18 cellular contexts compared by ENCODE assay signal in the genomic region with DNA sequence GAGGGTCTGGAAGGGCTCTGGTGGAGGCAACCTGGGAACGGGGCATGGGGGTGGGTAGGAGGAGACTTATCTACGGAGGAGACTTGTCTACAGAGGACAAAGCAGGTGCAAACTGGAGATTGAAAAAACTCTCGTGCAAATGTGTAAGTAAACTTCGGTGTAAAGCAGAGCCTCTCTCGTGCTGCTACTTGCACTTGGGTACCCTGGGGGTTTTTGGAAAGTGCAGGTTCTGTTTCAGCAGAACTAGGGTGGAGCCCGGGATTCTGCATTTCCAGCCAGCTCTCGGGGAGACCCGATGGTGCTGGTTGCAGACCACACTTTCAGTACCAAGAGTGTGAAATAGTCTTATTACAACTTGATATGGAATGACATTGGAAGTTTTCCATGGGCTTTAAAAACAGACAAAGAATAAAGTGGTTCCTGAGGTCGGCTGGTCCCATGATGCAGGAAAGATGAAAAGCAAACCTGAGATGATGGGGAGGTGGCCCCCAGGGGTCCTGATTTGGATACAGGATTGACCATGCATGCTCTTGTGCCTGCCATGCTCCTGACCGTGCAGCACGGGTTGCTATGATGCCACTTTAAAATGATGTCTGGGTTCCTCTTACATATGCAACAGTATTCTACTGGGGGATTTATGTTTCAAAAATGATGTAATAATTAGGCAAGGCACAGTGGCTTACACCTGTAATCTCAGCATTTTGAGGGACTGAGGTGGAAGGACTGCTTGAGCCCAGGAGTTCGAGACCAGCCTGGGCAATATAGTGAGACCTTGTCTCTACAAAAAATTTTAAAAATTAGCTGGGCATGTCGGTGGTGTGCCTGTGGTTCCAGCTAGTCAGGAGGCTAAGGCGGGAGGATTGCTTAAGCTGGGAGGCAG.
A peak's percentile ranks its signal among the peaks of the same experiment; 100 is the strongest.
DNase-seq lines count a peak whose midpoint lies in the region; ATAC-seq, FAIRE-seq and TF ChIP-seq lines count a peak whose summit lies in the region.
"Had no signal": no experiment of that assay in that cellular context is flagged by ENCODE, and none has a peak within 500 bp of the region (broad histone marks: within the 10 kb centered on the region; RNA-seq: fewer than 3 reads in every experiment).

No MANE protein-coding gene starts in this region.

- H2BK120ac ChIP-seq in trophoblast cell (ENCODE audit: insufficient read depth, low read length, poor library complexity), result no peak overlapping the region

- H3K4me2 ChIP-seq in astrocyte (ENCODE audit: low read length) (no peak overlapping the region), trophoblast cell (ENCODE audit: low read length) (no peak overlapping the region)

- H3K79me2 ChIP-seq in astrocyte (ENCODE audit: insufficient read depth, low read length), result no peaks in the 10 kb centered on the region
- H3K79me2 ChIP-seq in trophoblast cell (ENCODE audit: control insufficient read depth, insufficient read depth, low read length, poor library complexity), result peaks cover 4% of the 10 kb centered on the region

- peaks cover 13% of the 10 kb centered on the region for H3K4me1 ChIP-seq in astrocyte (ENCODE audit: insufficient read depth, low read length)
- H3K4me1 ChIP-seq in trophoblast cell (ENCODE audit: control insufficient read depth in 1 of 2, insufficient read depth in 2 of 2, low read length in 2 of 2), result peaks cover 19 to 35% of the 10 kb centered on the region in 2 experiments
- H3K4me1 ChIP-seq in right cardiac atrium (ENCODE audit: control insufficient read depth, insufficient read depth, low read length), result peaks cover 1% of the 10 kb centered on the region

- H3K27ac ChIP-seq in astrocyte (ENCODE audit: low read depth, low read length) (no peak overlapping the region), trophoblast cell (ENCODE audit: low read depth, low read length) (peak overlapping the region; percentile 86), right cardiac atrium (ENCODE audit: low read length) (no peak overlapping the region)

- H3K36me3 ChIP-seq in astrocyte (ENCODE audit: insufficient read depth, low read length), result no peaks in the 10 kb centered on the region
- no peaks in the 10 kb centered on the region for H3K36me3 ChIP-seq in trophoblast cell (ENCODE audit: control insufficient read depth in 1 of 2, insufficient read depth in 2 of 2, low read length in 2 of 2)

- peak overlapping the region; percentile 59 for H2BK12ac ChIP-seq in trophoblast cell (ENCODE audit: low read length)

- H3K27ac Mint-ChIP-seq in activated CD4-positive, alpha-beta T cell treated with anti-CD3 and anti-CD28 coated beads for 36 hours, result peak overlapping the region; percentile 26
- H3K27ac Mint-ChIP-seq in IgD-negative memory B cell (peak overlapping the region in 2 of 3 donors; percentile 12 to 26), astrocyte (ENCODE audit: unreplicated experiment) (peak overlapping the region; percentile 83)

- intact Hi-C loops in activated CD4-positive, alpha-beta T cell treated with anti-CD3 and anti-CD28 coated beads for 36 hours (cut with DNase I, micrococcal nuclease), result no loop called here
- intact Hi-C loops in right cardiac atrium (cut with DNase I) (no loop called here), Right ventricle myocardium inferior (cut with DNase I) (no loop called here)

- H4K20me1 ChIP-seq in astrocyte (ENCODE audit: insufficient read depth, low read length), result no peaks in the 10 kb centered on the region

- H3K18ac ChIP-seq in trophoblast cell (ENCODE audit: low read length), result no peak overlapping the region

- H3K4me3 ChIP-seq in astrocyte (ENCODE audit: insufficient read depth, low read depth, low read length), result no peak overlapping the region
- H3K4me3 ChIP-seq in trophoblast cell (ENCODE audit: low read depth, low read length), result no peak overlapping the region
- no peak overlapping the region for H3K4me3 ChIP-seq in right cardiac atrium (ENCODE audit: low read length)

- H3K9me3 ChIP-seq in astrocyte (ENCODE audit: insufficient read depth, low read depth, low read length) (no peaks in the 10 kb centered on the region), trophoblast cell (ENCODE audit: insufficient read depth, low read depth, low read length) (peaks cover 3% of the 10 kb centered on the region), right cardiac atrium (ENCODE audit: control insufficient read depth, low read length) (no peaks in the 10 kb centered on the region)

- H3K9ac ChIP-seq in astrocyte (ENCODE audit: low read length), result no peak overlapping the region
- H3K9ac ChIP-seq in trophoblast cell (ENCODE audit: low read length), result no peak overlapping the region

- CTCF ChIA-PET in activated CD4-positive, alpha-beta T cell treated with anti-CD3 and anti-CD28 coated beads for 36 hours (lab: Charles Lee), result interaction anchor here (0.8 to 1.7 kb wide), 5 partner anchors 9 to 147 kb away, joined by 3 to 7 read pairs (median 4); no protein-coding TSS in a partner anchor

- WGBS in trophoblast cell (ENCODE audit: extremely low coverage, insufficient coverage, insufficient read length), result no CpG with 5 or more reads among the region's 14 CpGs
- 78% methylated on average over 14 of the region's 14 CpGs for WGBS in right cardiac atrium

- no peak overlapping the region for H2AK5ac ChIP-seq in trophoblast cell (ENCODE audit: low read length)

- no peak for DNase-seq in activated CD4-positive, alpha-beta T cell treated with anti-CD3 and anti-CD28 coated beads for 36 hours
- no peak for DNase-seq in activated CD4-positive, alpha-beta T cell treated with anti-CD3 and anti-CD28 coated beads, Interleukin-2, amount 50 U/mL, for 48 hours
- DNase-seq in astrocyte (ENCODE audit: low read depth), result no peak
- no peak for DNase-seq in trophoblast cell
- DNase-seq in right cardiac atrium, result no peak
- no peak for DNase-seq in Right ventricle myocardium inferior (ENCODE audit: missing footprints)
- no peak for DNase-seq in DMS114 treated with DMSO at 0.1 percent for 48 hours (lab: John Stamatoyannopoulos, UW; ENCODE audit: unreplicated experiment)
- DNase-seq: C1 segment of cervical spinal cord, DMS 273 treated with DMSO at 0.1 percent for 48 hours, H7, Kasumi-1, NCI-H1417 treated with DMSO at 0.1 percent for 48 hours, NCI-H2029, NCI-H2171, NCI-H446, NCI-H69, OCI-M1 had no signal

- ATAC-seq in activated CD4-positive, alpha-beta T cell treated with anti-CD3 and anti-CD28 coated beads for 36 hours, result no peak
- no peak for ATAC-seq in right cardiac atrium
- no peak for ATAC-seq in Right ventricle myocardium inferior

- peaks cover 22% of the 10 kb centered on the region for H3K79me1 ChIP-seq in trophoblast cell (ENCODE audit: low read length)

- H2AFZ ChIP-seq in astrocyte (ENCODE audit: low read depth, low read length), result no peak overlapping the region
- H2AFZ ChIP-seq in trophoblast cell (ENCODE audit: insufficient read depth, low read length, poor library complexity), result no peak overlapping the region

- no peak overlapping the region for H4K12ac ChIP-seq in trophoblast cell (ENCODE audit: low read depth, low read length)

- no peak overlapping the region for H2BK5ac ChIP-seq in trophoblast cell (ENCODE audit: low read depth, low read length, poor library complexity)

- no peaks in the 10 kb centered on the region for H3K27me3 Mint-ChIP-seq in activated CD4-positive, alpha-beta T cell treated with anti-CD3 and anti-CD28 coated beads for 36 hours
- H3K27me3 Mint-ChIP-seq in IgD-negative memory B cell, result peaks cover 5% of the 10 kb centered on the region
- peaks cover 49% of the 10 kb centered on the region for H3K27me3 Mint-ChIP-seq in astrocyte (ENCODE audit: low read depth, unreplicated experiment)

- no peak overlapping the region for H3K14ac ChIP-seq in trophoblast cell (ENCODE audit: low read length)

- H3K4ac ChIP-seq in trophoblast cell (ENCODE audit: low read depth, low read length), result no peak overlapping the region

- H3K4me1 Mint-ChIP-seq in activated CD4-positive, alpha-beta T cell treated with anti-CD3 and anti-CD28 coated beads for 36 hours, result peaks cover 39% of the 10 kb centered on the region
- peaks cover 33 to 61% (median 55%) of the 10 kb centered on the region in 3 donors for H3K4me1 Mint-ChIP-seq in IgD-negative memory B cell
- peaks cover 39% of the 10 kb centered on the region for H3K4me1 Mint-ChIP-seq in astrocyte (ENCODE audit: low read depth, unreplicated experiment)

- H3K4me3 Mint-ChIP-seq in activated CD4-positive, alpha-beta T cell treated with anti-CD3 and anti-CD28 coated beads for 36 hours, result no peak overlapping the region
- H3K4me3 Mint-ChIP-seq in IgD-negative memory B cell (no peak overlapping the region), astrocyte (ENCODE audit: unreplicated experiment) (no peak overlapping the region)

- no peak overlapping the region for H3K23ac ChIP-seq in trophoblast cell (ENCODE audit: low read length)

- H4K8ac ChIP-seq in trophoblast cell (ENCODE audit: low read depth, low read length), result no peak overlapping the region

- H3K36me3 Mint-ChIP-seq in activated CD4-positive, alpha-beta T cell treated with anti-CD3 and anti-CD28 coated beads for 36 hours (ENCODE audit: low read depth), result no peaks in the 10 kb centered on the region
- H3K36me3 Mint-ChIP-seq in IgD-negative memory B cell (no peaks in the 10 kb centered on the region), astrocyte (ENCODE audit: low read depth, unreplicated experiment) (peaks cover 3% of the 10 kb centered on the region)

- peaks cover 22% of the 10 kb centered on the region for H3K27me3 ChIP-seq in astrocyte (ENCODE audit: insufficient read depth, low read length)
- H3K27me3 ChIP-seq in trophoblast cell (ENCODE audit: insufficient read depth, low read length), result no peaks in the 10 kb centered on the region
- H3K27me3 ChIP-seq in right cardiac atrium (ENCODE audit: control insufficient read depth, insufficient read depth), result no peaks in the 10 kb centered on the region

- no peaks in the 10 kb centered on the region for H3K9me3 Mint-ChIP-seq in activated CD4-positive, alpha-beta T cell treated with anti-CD3 and anti-CD28 coated beads for 36 hours (ENCODE audit: low read depth)
- H3K9me3 Mint-ChIP-seq in IgD-negative memory B cell (no peaks in the 10 kb centered on the region), astrocyte (ENCODE audit: unreplicated experiment) (peaks cover 4% of the 10 kb centered on the region)

- peak overlapping the region; percentile 29 for H4K91ac ChIP-seq in trophoblast cell (ENCODE audit: low read depth, low read length)

- POLR2A ChIA-PET in activated CD4-positive, alpha-beta T cell treated with anti-CD3 and anti-CD28 coated beads for 36 hours (lab: Charles Lee), result interaction anchor here (1.1 kb wide), 1 partner anchor 21 kb away, joined by 6 read pairs; no protein-coding TSS in a partner anchor

- TF ChIP-seq CTCF in astrocyte (IDR thresholded peaks at IDR 0.05; ENCODE audit: insufficient read depth, low read depth, low read length), result no peak

- FAIRE-seq in astrocyte (lab: Jason Lieb, UNC), result no peak

Comparison
In these comparisons a context has a peak if more than half of its experiments do, and no peak if none do; other contexts are left out.
1. H3K27ac Mint-ChIP-seq: peak in every context shown above with its lines; median percentile 83 in astrocyte; 26 in activated CD4-positive, alpha-beta T cell treated with anti-CD3 and anti-CD28 coated beads for 36 hours; 19 in IgD-negative memory B cell.